In the genomic region with DNA sequence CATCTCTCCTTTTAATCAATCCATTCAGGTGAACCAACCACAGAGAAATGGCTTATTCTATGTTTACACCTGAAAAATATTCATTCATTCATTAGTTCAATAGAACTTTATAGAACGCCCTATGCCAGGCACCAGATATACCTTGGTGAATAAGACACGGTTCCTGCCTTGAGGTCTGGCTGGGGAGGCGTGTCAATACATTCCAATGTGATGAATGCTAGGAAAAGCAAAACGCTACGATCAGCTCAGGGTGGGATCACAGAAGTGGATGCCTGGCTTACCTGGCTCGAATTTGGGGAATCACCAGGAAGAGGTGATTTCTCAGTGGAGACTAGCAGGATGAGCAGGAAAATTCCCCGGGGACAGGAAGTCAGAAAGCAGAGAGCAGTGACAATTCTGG, we compare ENCODE assay signal across 13 cellular contexts. TPM values are rescaled to one million over a fixed set of nuclear protein-coding genes. Genes with fewer than 3 reads are reported as not detected.
DNase-seq lines count a peak whose midpoint lies in the region; ATAC-seq and TF ChIP-seq lines count a peak whose summit lies in the region.
"Had no signal": no experiment of that assay in that cellular context is flagged by ENCODE, and none has a peak within 500 bp of the region (broad histone marks: within the 10 kb centered on the region; RNA-seq: fewer than 3 reads in every experiment).

No MANE protein-coding gene starts in this region.

- no peak for ATAC-seq in HG02623 (IDR thresholded peaks at IDR 0.05; ENCODE audit: unreplicated experiment)

- in situ Hi-C loops in mammary epithelial cell (cut with MboI; ENCODE audit: low sequenced_read_pairs in 2 of 2): no loop called here

- no peak overlapping the region for H2BK120ac ChIP-seq in mesenchymal stem cell (ENCODE audit: low read depth, low read length)

- no peak overlapping the region for H2BK12ac ChIP-seq in mesenchymal stem cell (ENCODE audit: low read length in 2 of 2)

- no peak overlapping the region for H3K4ac ChIP-seq in mesenchymal stem cell (ENCODE audit: low read depth in 1 of 2, low read length in 2 of 2)

- H2AFZ ChIP-seq in mammary epithelial cell (ENCODE audit: low read depth, low read length): peak overlapping the region; percentile 81
- H2AFZ ChIP-seq in mesenchymal stem cell (ENCODE audit: low read depth, low read length): no peak overlapping the region

- no TSS peak for BruUV-seq in mammary epithelial cell (replicated peaks; lab: Mats Ljungman, UMichigan)

- H3K9ac ChIP-seq in mammary epithelial cell (ENCODE audit: insufficient read depth, low read length): peak overlapping the region; percentile 25
- H3K9ac ChIP-seq in mesenchymal stem cell (ENCODE audit: low read length): no peak overlapping the region

- no peak overlapping the region for H3K4me3 ChIP-seq in mammary epithelial cell (replicated peaks in 1 of 3; ENCODE audit: insufficient read depth in 1 of 3, low read depth in 2 of 3, low read length in 3 of 3)
- H3K4me3 ChIP-seq in mesenchymal stem cell (ENCODE audit: insufficient read depth in 1 of 2, low read depth in 1 of 2, low read length in 2 of 2): no peak overlapping the region
- H3K4me3 ChIP-seq: prostate gland had no signal

- H3K4me1 ChIP-seq in mammary epithelial cell (ENCODE audit: insufficient read depth, low read length) (peaks cover 18% of the 10 kb centered on the region), mesenchymal stem cell (ENCODE audit: control insufficient read depth, insufficient read depth, low read depth, low read length) (peaks cover 10% of the 10 kb centered on the region)
- H3K4me1 ChIP-seq: prostate gland had no signal

- dilution Hi-C loops in mammary epithelial cell (cut with HindIII; ENCODE audit: low sequenced_read_pairs): no loop called here

- H2BK5ac ChIP-seq in mesenchymal stem cell (ENCODE audit: low read depth, low read length, poor library complexity, severe bottlenecking): no peak overlapping the region

- WGBS in mammary epithelial cell (ENCODE audit: low coverage, missing lambda C conversion rate): 2% methylated on average over 7 of the region's 7 CpGs
- WGBS in mesenchymal stem cell: 33% methylated on average over 7 of the region's 7 CpGs

- no peak overlapping the region for H4K8ac ChIP-seq in mesenchymal stem cell (ENCODE audit: low read length)

- H3K27ac ChIP-seq in mammary epithelial cell (ENCODE audit: insufficient read depth, low read depth, low read length) (peak overlapping the region; percentile 58), mesenchymal stem cell (ENCODE audit: low read length, poor library complexity, severe bottlenecking) (no peak overlapping the region)
- H3K27ac ChIP-seq: heart left ventricle, prostate gland had no signal

- TF ChIP-seq CTCF in mammary epithelial cell (conservative IDR thresholded peaks at IDR 0.05 in 1 of 2, IDR thresholded peaks at IDR 0.05 in 1 of 2; ENCODE audit: extremely low read depth in 1 of 2, insufficient read depth in 1 of 2, low read depth in 1 of 2, low read length in 2 of 2): no peak

- no peak overlapping the region for H4K91ac ChIP-seq in mesenchymal stem cell (ENCODE audit: low read length)

- H3K9me3 ChIP-seq in mammary epithelial cell (replicated peaks; ENCODE audit: insufficient read depth, low read length) (no peaks in the 10 kb centered on the region), mesenchymal stem cell (ENCODE audit: control insufficient read depth, low read length) (peaks cover under 1% of the 10 kb centered on the region)
- H3K9me3 ChIP-seq: heart left ventricle, prostate gland had no signal

- no peaks in the 10 kb centered on the region for H3K79me1 ChIP-seq in mesenchymal stem cell (replicated peaks; ENCODE audit: low read length, poor library complexity, severe bottlenecking)

- H3K36me3 ChIP-seq in mammary epithelial cell (ENCODE audit: insufficient read depth, low read length) (no peaks in the 10 kb centered on the region), mesenchymal stem cell (ENCODE audit: control insufficient read depth in 1 of 2, insufficient read depth in 2 of 2, low read depth in 1 of 2, low read length in 2 of 2) (no peaks in the 10 kb centered on the region)
- H3K36me3 ChIP-seq: heart left ventricle, prostate gland had no signal

- no peaks in the 10 kb centered on the region for H3K79me2 ChIP-seq in mammary epithelial cell (ENCODE audit: insufficient read depth, low read length)

- H4K20me1 ChIP-seq in mammary epithelial cell (ENCODE audit: insufficient read depth, low read length): no peaks in the 10 kb centered on the region

- H3K27me3 ChIP-seq in mammary epithelial cell (ENCODE audit: insufficient read depth, low read length) (no peaks in the 10 kb centered on the region), mesenchymal stem cell (ENCODE audit: control insufficient read depth in 1 of 2, insufficient read depth in 1 of 2, low read length in 2 of 2) (peaks cover 20 to 61% of the 10 kb centered on the region in 2 experiments)

- H2AK5ac ChIP-seq in mesenchymal stem cell (ENCODE audit: low read length, severe bottlenecking): no peak overlapping the region

- H3K4me2 ChIP-seq in mammary epithelial cell (ENCODE audit: insufficient read depth, low read depth, low read length) (peak overlapping the region; percentile 71), mesenchymal stem cell (ENCODE audit: low read length, poor library complexity, severe bottlenecking) (no peak overlapping the region)

- H3K23ac ChIP-seq in mesenchymal stem cell (ENCODE audit: low read length in 2 of 2): no peak overlapping the region

- no peak overlapping the region for H3K14ac ChIP-seq in mesenchymal stem cell (ENCODE audit: low read length in 2 of 2)

- CTCF ChIA-PET in mammary epithelial cell (lab: Charles Lee; ENCODE audit: low non-redundant PET): interaction anchor here (0.7 kb wide), 1 partner anchor 607 kb away, joined by 7 read pairs; no protein-coding TSS in a partner anchor

- DNase-seq in EH (ENCODE audit: low read depth) (peak; percentile 38), NCI-H226 (peak; percentile 76), mammary epithelial cell (peak; percentile 78), mesenchymal stem cell (peak; percentile 16), NCI-H345 (lab: John Stamatoyannopoulos, UW) (no peak), DMS153 (lab: John Stamatoyannopoulos, UW) (no peak), cerebellar nuclear complex (lab: John Stamatoyannopoulos, UW) (no peak)
- DNase-seq: AML-193 had no signal

- no peak overlapping the region for H3K18ac ChIP-seq in mesenchymal stem cell (ENCODE audit: low read depth in 1 of 2, low read length in 2 of 2)

- intact Hi-C loops in mammary epithelial cell (cut with micrococcal nuclease): loop anchor here (1.0 to 2.0 kb wide), 3 partner anchors 19 to 35 kb away; no protein-coding TSS in a partner anchor

- H2BK15ac ChIP-seq in mesenchymal stem cell (ENCODE audit: low read depth, poor library complexity, severe bottlenecking): no peak overlapping the region

RNA-seq across cellular contexts. Expression of a gene that starts 17.5 kb away (rescaled TPM):
- total RNA-seq in mammary epithelial cell: not detected
- not detected for polyA plus RNA-seq in mammary epithelial cell
- not detected for polyA minus RNA-seq in mammary epithelial cell
- not detected for polyA plus RNA-seq in mesenchymal stem cell (2013, experiment 1 of 2)
- polyA plus RNA-seq in mesenchymal stem cell (2013, experiment 2 of 2): not detected
- total RNA-seq: activated naive CD4-positive, alpha-beta T cell treated with anti-CD3 and anti-CD28 coated beads for 36 hours had no signal

RNA-seq across cellular contexts. Expression of a gene that starts 48.3 kb away (rescaled TPM):
- total RNA-seq in mammary epithelial cell: 100 to 1,000 TPM in 1 of 2 donors, 10 to 100 TPM in 1; 51.2 to 149 TPM
- 89.6 TPM for polyA plus RNA-seq in mammary epithelial cell
- 94.4 TPM for polyA minus RNA-seq in mammary epithelial cell
- 78.1 TPM for polyA plus RNA-seq in mesenchymal stem cell (2013, experiment 1 of 2)
- polyA plus RNA-seq in mesenchymal stem cell (2013, experiment 2 of 2): 81.9 TPM

RNA-seq across cellular contexts. Expression of a gene that starts 50.5 kb away (rescaled TPM):
- total RNA-seq in mammary epithelial cell: not detected
- polyA plus RNA-seq in mammary epithelial cell: not detected
- not detected for polyA minus RNA-seq in mammary epithelial cell
- polyA plus RNA-seq in mesenchymal stem cell (2013, experiment 1 of 2): not detected
- polyA plus RNA-seq in mesenchymal stem cell (2013, experiment 2 of 2): not detected
- total RNA-seq: activated naive CD4-positive, alpha-beta T cell treated with anti-CD3 and anti-CD28 coated beads for 36 hours; heart left ventricle; left lobe of liver; prostate gland had no signal
- polyA plus RNA-seq: heart left ventricle had no signal

Comparison
In these comparisons a context has a peak if more than half of its experiments do, and no peak if none do; other contexts are left out.
1. DNase-seq: peak in EH (single experiment), NCI-H226 (single experiment), mammary epithelial cell (single experiment) and mesenchymal stem cell (single experiment); none in NCI-H345 (single experiment), DMS153 (single experiment) and cerebellar nuclear complex (0 of 2).